In genomic region chr12:53443955-53444354, GRCh38 we compare ENCODE assay signal across 1 cellular context.
TF ChIP-seq lines count a peak whose summit lies in the region.

No MANE protein-coding gene starts in this region.

TF ChIP-seq in SK-N-SH treated with all-trans-retinoic acid at 6 μM for 48 hours, 23 proteins besides CTCF, POLR2A, EP300 and RAD21 (continued from another document):
- TF ChIP-seq, protein P1, sequence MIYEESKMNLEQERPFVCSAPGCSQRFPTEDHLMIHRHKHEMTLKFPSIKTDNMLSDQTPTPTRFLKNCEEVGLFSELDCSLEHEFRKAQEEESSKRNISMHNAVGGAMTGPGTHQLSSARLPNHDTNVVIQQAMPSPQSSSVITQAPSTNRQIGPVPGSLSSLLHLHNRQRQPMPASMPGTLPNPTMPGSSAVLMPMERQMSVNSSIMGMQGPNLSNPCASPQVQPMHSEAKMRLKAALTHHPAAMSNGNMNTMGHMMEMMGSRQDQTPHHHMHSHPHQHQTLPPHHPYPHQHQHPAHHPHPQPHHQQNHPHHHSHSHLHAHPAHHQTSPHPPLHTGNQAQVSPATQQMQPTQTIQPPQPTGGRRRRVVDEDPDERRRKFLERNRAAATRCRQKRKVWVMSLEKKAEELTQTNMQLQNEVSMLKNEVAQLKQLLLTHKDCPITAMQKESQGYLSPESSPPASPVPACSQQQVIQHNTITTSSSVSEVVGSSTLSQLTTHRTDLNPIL (CRISPR knock-in tag; IDR thresholded peaks at IDR 0.05; ENCODE audit: low read depth): no peak
- no peak for TF ChIP-seq ESRRG (CRISPR knock-in tag; IDR thresholded peaks at IDR 0.05)
TF ChIP-seq in SK-N-SH treated with all-trans-retinoic acid at 6 μM for 48 hours: peak in this region for 0.
